Comparison of ENCODE assay signal across 17 cellular contexts in the genomic region with DNA sequence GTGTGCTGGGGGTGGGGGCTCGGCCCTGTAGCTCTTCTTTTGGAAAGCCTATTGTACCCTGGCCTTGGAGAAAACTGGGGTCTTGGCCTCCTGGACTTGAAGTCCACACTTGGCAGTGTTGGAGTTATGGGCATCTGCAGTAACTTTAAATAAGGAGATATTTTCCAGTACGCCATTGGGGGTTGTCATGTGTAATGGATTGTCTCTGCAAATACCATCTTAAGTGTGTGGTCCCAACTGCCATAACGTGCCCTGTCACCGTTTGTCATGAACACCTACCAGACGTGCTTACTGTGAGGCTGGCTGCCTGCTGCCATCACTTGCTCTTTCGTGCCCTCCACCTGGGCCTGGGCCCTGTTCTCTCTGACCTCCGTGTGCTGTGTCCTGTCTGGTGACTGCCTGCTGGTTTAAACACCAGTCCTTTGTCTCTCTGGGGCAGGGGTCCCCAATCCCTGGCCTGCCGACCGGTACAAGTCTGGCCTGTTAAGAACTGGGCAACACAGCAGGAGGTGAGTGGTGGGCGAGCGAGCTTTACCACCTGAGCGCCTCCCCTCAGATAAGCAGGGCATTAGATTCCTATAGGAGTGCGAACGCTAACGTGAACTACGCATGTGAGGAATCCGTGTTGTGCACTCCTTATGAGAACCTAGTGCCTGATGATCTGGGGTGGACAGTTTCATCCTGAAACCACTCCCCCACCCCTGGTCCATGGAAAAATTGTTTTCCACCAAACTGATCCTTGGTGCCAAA. TPM values are rescaled to one million over a fixed set of nuclear protein-coding genes. Genes with fewer than 3 reads are reported as not detected.
A peak's percentile ranks its signal among the peaks of the same experiment; 100 is the strongest.
DNase-seq lines count a peak whose midpoint lies in the region; ATAC-seq, FAIRE-seq and TF ChIP-seq lines count a peak whose summit lies in the region.
"Had no signal": no experiment of that assay in that cellular context is flagged by ENCODE, and none has a peak within 500 bp of the region (broad histone marks: within the 10 kb centered on the region; RNA-seq: fewer than 3 reads in every experiment).

No MANE protein-coding gene starts in this region.

- peak; percentile 93 for FAIRE-seq in urothelium cell line (lab: Jason Lieb, UNC)
- FAIRE-seq: D721Med had no signal

- H3K27me3 Mint-ChIP-seq in stimulated activated naive CD8-positive, alpha-beta T cell treated with anti-CD3 and anti-CD28 coated beads, Interleukin-15, Interleukin-2, amounts not matched to agents 100 ng/mL and 50 ng/mL, for 24 hours, result no peaks in the 10 kb centered on the region
- H3K27me3 Mint-ChIP-seq in stimulated activated naive CD8-positive, alpha-beta T cell treated with anti-CD3 and anti-CD28 coated beads, Interleukin-15, amount 100 ng/mL, for 72 hours, result no peaks in the 10 kb centered on the region
- H3K27me3 Mint-ChIP-seq in brain, result no peaks in the 10 kb centered on the region

- H3K4me1 Mint-ChIP-seq in stimulated activated naive CD8-positive, alpha-beta T cell treated with anti-CD3 and anti-CD28 coated beads, Interleukin-15, Interleukin-2, amounts not matched to agents 100 ng/mL and 50 ng/mL, for 24 hours (ENCODE audit: low read depth), result peaks cover 28% of the 10 kb centered on the region
- peaks cover 58% of the 10 kb centered on the region for H3K4me1 Mint-ChIP-seq in stimulated activated naive CD8-positive, alpha-beta T cell treated with anti-CD3 and anti-CD28 coated beads, Interleukin-15, amount 100 ng/mL, for 72 hours
- H3K4me1 Mint-ChIP-seq in brain, result peaks cover 6% of the 10 kb centered on the region

- TF ChIP-seq CTCF in brain (conservative IDR thresholded peaks at IDR 0.05), result no peak

- H3K36me3 Mint-ChIP-seq in stimulated activated naive CD8-positive, alpha-beta T cell treated with anti-CD3 and anti-CD28 coated beads, Interleukin-15, Interleukin-2, amounts not matched to agents 100 ng/mL and 50 ng/mL, for 24 hours (ENCODE audit: low read depth), result peaks cover 26% of the 10 kb centered on the region
- peaks cover 20% of the 10 kb centered on the region for H3K36me3 Mint-ChIP-seq in brain

- DNase-seq in stimulated activated naive CD8-positive, alpha-beta T cell treated with anti-CD3 and anti-CD28 coated beads, Interleukin-15, amount 100 ng/mL, for 72 hours, result no peak
- DNase-seq in urothelium cell line (ENCODE audit: low spot score), result no peak
- no peak for DNase-seq in NOMO-1 treated with DMSO at 0.1 percent for 48 hours (lab: John Stamatoyannopoulos, UW; ENCODE audit: unreplicated experiment)
- DNase-seq: activated gamma-delta T cell treated with Interleukin-2 at 50 U/mL for 16 hours; effector CD8-positive, alpha-beta T cell; kidney glomerular epithelial cell; MG63; mucosa of descending colon; NCI-H2029; NCI-H526; PC-3; stimulated activated naive CD8-positive, alpha-beta T cell treated with anti-CD3 and anti-CD28 coated beads, Interleukin-15, Interleukin-2, amounts not matched to agents 100 U/mL and 50 U/mL, for 24 hours had no signal

- ATAC-seq in stimulated activated naive CD8-positive, alpha-beta T cell treated with anti-CD3 and anti-CD28 coated beads, Interleukin-15, amount 100 ng/mL, for 72 hours, result no peak
- no peak for ATAC-seq in HG03439 (IDR thresholded peaks at IDR 0.05; ENCODE audit: unreplicated experiment)
- ATAC-seq: mucosa of descending colon, PC-3 had no signal

- no peaks in the 10 kb centered on the region for H3K9me3 Mint-ChIP-seq in stimulated activated naive CD8-positive, alpha-beta T cell treated with anti-CD3 and anti-CD28 coated beads, Interleukin-15, Interleukin-2, amounts not matched to agents 100 ng/mL and 50 ng/mL, for 24 hours
- H3K9me3 Mint-ChIP-seq in stimulated activated naive CD8-positive, alpha-beta T cell treated with anti-CD3 and anti-CD28 coated beads, Interleukin-15, amount 100 ng/mL, for 72 hours, result no peaks in the 10 kb centered on the region
- H3K9me3 Mint-ChIP-seq in brain, result no peaks in the 10 kb centered on the region

- H3K27ac Mint-ChIP-seq in stimulated activated naive CD8-positive, alpha-beta T cell treated with anti-CD3 and anti-CD28 coated beads, Interleukin-15, Interleukin-2, amounts not matched to agents 100 ng/mL and 50 ng/mL, for 24 hours, result peak overlapping the region; percentile 72
- no peak overlapping the region for H3K27ac Mint-ChIP-seq in stimulated activated naive CD8-positive, alpha-beta T cell treated with anti-CD3 and anti-CD28 coated beads, Interleukin-15, amount 100 ng/mL, for 72 hours
- peak overlapping the region in 3 of 5 experiments; percentile 38 to 91 (median 62) for H3K27ac Mint-ChIP-seq in brain

- H3K4me3 Mint-ChIP-seq in stimulated activated naive CD8-positive, alpha-beta T cell treated with anti-CD3 and anti-CD28 coated beads, Interleukin-15, Interleukin-2, amounts not matched to agents 100 ng/mL and 50 ng/mL, for 24 hours, result no peak overlapping the region
- H3K4me3 Mint-ChIP-seq in stimulated activated naive CD8-positive, alpha-beta T cell treated with anti-CD3 and anti-CD28 coated beads, Interleukin-15, amount 100 ng/mL, for 72 hours, result no peak overlapping the region
- H3K4me3 Mint-ChIP-seq in brain, result no peak overlapping the region

RNA-seq across cellular contexts. Expression of a gene that starts 3.6 kb away (rescaled TPM):
- 33.7 TPM for polyA plus RNA-seq in brain (ENCODE audit: insufficient read depth, low read depth, low replicate concordance)

RNA-seq across cellular contexts. Expression of a gene that starts 11.0 kb away (rescaled TPM):
- polyA plus RNA-seq in brain (ENCODE audit: insufficient read depth, low read depth, low replicate concordance), result 31.3 TPM

RNA-seq across cellular contexts. Expression of a gene that starts 12.1 kb away (rescaled TPM):
- 197 TPM for polyA plus RNA-seq in brain (ENCODE audit: insufficient read depth, low read depth, low replicate concordance)

RNA-seq across cellular contexts. Expression of a gene that starts 22.8 kb away (rescaled TPM):
- 1.6 TPM for polyA plus RNA-seq in brain (ENCODE audit: insufficient read depth, low read depth, low replicate concordance)
- polyA plus RNA-seq: smooth muscle cell had no signal

RNA-seq across cellular contexts. Expression of a gene that starts 48.0 kb away (rescaled TPM):
- 18.9 TPM for polyA plus RNA-seq in brain (ENCODE audit: insufficient read depth, low read depth, low replicate concordance)

Comparison
In these comparisons a context has a peak if more than half of its experiments do, and no peak if none do; other contexts are left out.
1. H3K27ac Mint-ChIP-seq: peak in stimulated activated naive CD8-positive, alpha-beta T cell treated with anti-CD3 and anti-CD28 coated beads, Interleukin-15, Interleukin-2, amounts not matched to agents 100 ng/mL and 50 ng/mL, for 24 hours (single experiment) and brain (3 of 5); none in stimulated activated naive CD8-positive, alpha-beta T cell treated with anti-CD3 and anti-CD28 coated beads, Interleukin-15, amount 100 ng/mL, for 72 hours (0 of 2).